Comparison of ENCODE assay signal across 17 cellular contexts in the genomic region with DNA sequence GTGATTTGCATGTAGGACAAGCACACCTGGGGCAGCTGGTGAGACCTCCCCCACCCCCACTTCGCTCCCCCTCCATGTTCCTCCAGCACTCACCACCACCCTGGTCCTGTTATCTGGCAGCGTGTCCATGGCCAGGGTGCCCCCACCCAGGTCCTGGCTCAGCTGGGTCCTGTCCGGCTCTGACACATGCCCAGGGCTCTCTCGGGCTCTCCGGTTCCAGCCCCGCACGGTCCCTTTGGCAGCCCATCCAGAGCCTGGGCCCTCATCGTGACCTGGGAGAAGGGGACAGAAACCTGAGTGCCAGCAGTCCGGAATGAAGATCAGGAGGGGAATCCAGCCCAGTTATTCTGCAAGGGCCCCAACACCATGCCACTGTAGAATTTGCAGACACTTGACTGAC. TPM values are rescaled to one million over a fixed set of nuclear protein-coding genes. Genes with fewer than 3 reads are reported as not detected.
"Had no signal": no experiment of that assay in that cellular context is flagged by ENCODE, and none has a peak within 500 bp of the region (broad histone marks: within the 10 kb centered on the region; RNA-seq: fewer than 3 reads in every experiment).

No MANE protein-coding gene starts in this region.

- DNase-seq: activated CD4-positive, alpha-beta T cell treated with anti-CD3 and anti-CD28 coated beads, Interleukin-2, amount 10 ng/mL, durations not matched to agents 24 days and 14 days; activated naive CD4-positive, alpha-beta T cell treated with Interleukin-2 at 50 U/mL for 16 hours; effector CD8-positive, alpha-beta T cell; hypothalamus; natural killer cell; stimulated activated CD4-positive, alpha-beta T cell treated with anti-CD3 and anti-CD28 coated beads, Interleukin-2, amount 100 ng/mL, for 48 hours had no signal

- H3K4me3 Mint-ChIP-seq: activated CD4-positive, alpha-beta T cell treated with anti-CD3 and anti-CD28 coated beads, Interleukin-2, amount 10 ng/mL, durations not matched to agents 24 days and 14 days; activated T-helper 1 cell treated with anti-CD3 and anti-CD28 coated beads, Interleukin-12 subunit alpha, Interleukin-12 subunit beta, Interleukin-2, Interleukin-4 antibody, amounts not matched to agents 30 ng/mL and 10 ng/mL and 1 ng/mL, durations not matched to agents 14 hours and 24 hours and 36 hours; natural killer cell; stimulated activated naive CD8-positive, alpha-beta T cell treated with anti-CD3 and anti-CD28 coated beads, Interleukin-15, Interleukin-2, amounts not matched to agents 100 ng/mL and 50 ng/mL, for 24 hours; T-helper 1 cell treated with Interleukin-12 subunit alpha and Interleukin-12 subunit beta and Interleukin-4 antibody, amounts not matched to agents 30 μg/mL and 1 μg/mL, for 36 hours; WTC11 had no signal

- H3K9me3 ChIP-seq: thoracic aorta had no signal

- H3K36me3 Mint-ChIP-seq: natural killer cell had no signal

- H3K36me3 ChIP-seq: thoracic aorta had no signal

- H3K27ac ChIP-seq: coronary artery, thoracic aorta had no signal

- H3K27me3 Mint-ChIP-seq: stimulated activated naive CD8-positive, alpha-beta T cell treated with anti-CD3 and anti-CD28 coated beads, Interleukin-15, Interleukin-2, amounts not matched to agents 100 ng/mL and 50 ng/mL, for 24 hours had no signal

- ATAC-seq: natural killer cell, sciatic nerve, WTC11 had no signal

- H3K4me1 Mint-ChIP-seq: activated CD4-positive, alpha-beta T cell treated with anti-CD3 and anti-CD28 coated beads, Interleukin-2, amount 10 ng/mL, durations not matched to agents 24 days and 14 days; natural killer cell; WTC11 had no signal

- H3K9me3 Mint-ChIP-seq: activated CD4-positive, alpha-beta T cell treated with anti-CD3 and anti-CD28 coated beads, Interleukin-2, amount 10 ng/mL, durations not matched to agents 24 days and 14 days; activated T-helper 1 cell treated with anti-CD3 and anti-CD28 coated beads, Interleukin-12 subunit alpha, Interleukin-12 subunit beta, Interleukin-2, Interleukin-4 antibody, amounts not matched to agents 30 ng/mL and 10 ng/mL and 1 ng/mL, durations not matched to agents 14 hours and 24 hours and 36 hours; natural killer cell; stimulated activated naive CD8-positive, alpha-beta T cell treated with anti-CD3 and anti-CD28 coated beads, Interleukin-15, Interleukin-2, amounts not matched to agents 100 ng/mL and 50 ng/mL, for 24 hours; T-helper 1 cell treated with Interleukin-12 subunit alpha and Interleukin-12 subunit beta and Interleukin-4 antibody, amounts not matched to agents 30 μg/mL and 1 μg/mL, for 36 hours had no signal

- H3K27ac Mint-ChIP-seq: activated CD4-positive, alpha-beta T cell treated with anti-CD3 and anti-CD28 coated beads, Interleukin-2, amount 10 ng/mL, durations not matched to agents 24 days and 14 days; activated T-helper 1 cell treated with anti-CD3 and anti-CD28 coated beads, Interleukin-12 subunit alpha, Interleukin-12 subunit beta, Interleukin-2, Interleukin-4 antibody, amounts not matched to agents 30 ng/mL and 10 ng/mL and 1 ng/mL, durations not matched to agents 14 hours and 24 hours and 36 hours; natural killer cell; stimulated activated naive CD8-positive, alpha-beta T cell treated with anti-CD3 and anti-CD28 coated beads, Interleukin-15, Interleukin-2, amounts not matched to agents 100 ng/mL and 50 ng/mL, for 24 hours; T-helper 1 cell treated with Interleukin-12 subunit alpha and Interleukin-12 subunit beta and Interleukin-4 antibody, amounts not matched to agents 30 μg/mL and 1 μg/mL, for 36 hours; WTC11 had no signal

- H3K4me3 ChIP-seq: coronary artery, lung, thoracic aorta had no signal

RNA-seq across cellular contexts. Expression of gene PLXDC1, which starts 11.9 kb away (rescaled TPM):
- total RNA-seq: pulmonary artery endothelial cell had no signal

RNA-seq across cellular contexts. Expression of gene ARL5C, which starts 26.4 kb away (rescaled TPM):
- total RNA-seq: activated CD4-positive, alpha-beta T cell treated with anti-CD3 and anti-CD28 coated beads, Interleukin-2, amount 10 ng/mL, durations not matched to agents 24 days and 14 days; activated T-helper 1 cell treated with anti-CD3 and anti-CD28 coated beads, Interleukin-12 subunit alpha, Interleukin-12 subunit beta, Interleukin-2, Interleukin-4 antibody, amounts not matched to agents 30 ng/mL and 10 ng/mL and 1 ng/mL, durations not matched to agents 14 hours and 24 hours and 36 hours; lung; mononuclear cell; pulmonary artery endothelial cell; sciatic nerve; WTC11 had no signal
- polyA plus RNA-seq: lung, urinary bladder had no signal
